Comparison of ENCODE assay signal across 8 cellular contexts in genomic region chr18:70454705-70455322, GRCh38.
DNase-seq lines count a peak whose midpoint lies in the region; ATAC-seq and TF ChIP-seq lines count a peak whose summit lies in the region.

No MANE protein-coding gene starts in this region.

- H3K9me3 Mint-ChIP-seq in mesothelial cell of epicardium = no peaks in the 10 kb centered on the region

- TF ChIP-seq CTCF in AG04449 (IDR thresholded peaks at IDR 0.05; ENCODE audit: insufficient read depth, low read length, missing control alignments) (peak; percentile 69), RWPE2 (IDR thresholded peaks at IDR 0.05; ENCODE audit: poor library complexity, severe bottlenecking) (peak; percentile 90), dorsolateral prefrontal cortex (IDR thresholded peaks at IDR 0.05 in 54 of 56, conservative IDR thresholded peaks at IDR 0.05 in 2 of 56; ENCODE audit: low read depth in 1 of 56, partially characterized antibody in 56 of 56) (peak; percentile 64 to 93 (median 86)), mesothelial cell of epicardium (IDR thresholded peaks at IDR 0.05; ENCODE audit: unreplicated experiment) (peak; percentile 85)

- no peak overlapping the region for H3K4me3 Mint-ChIP-seq in mesothelial cell of epicardium

- CTCF ChIA-PET in AG04449 (lab: Yijun Ruan, JAX) = interaction anchor here (0.7 to 14.3 kb wide), 30 partner anchors 8 to 1609 kb away, joined by 3 to 432 read pairs (median 7); partner anchors contain the start of gene RTTN

- DNase-seq in AG04449 (ENCODE audit: low read depth, low spot score) (peak; percentile 24), GDM1 (lab: John Stamatoyannopoulos, UW) (peak; percentile 30), H7 (peak; percentile 32), LoVo (ENCODE audit: low spot score) (peak; percentile 66), RWPE2 (ENCODE audit: low spot score) (no peak), dorsolateral prefrontal cortex (peak in 2 of 10 donors; percentile 45 to 63), mesothelial cell of epicardium (ENCODE audit: low spot score in 2 of 2, unreplicated experiment in 2 of 2) (no peak), HuH-7 (ENCODE audit: low spot score) (no peak)

- H3K4me1 Mint-ChIP-seq in mesothelial cell of epicardium = peaks cover 4% of the 10 kb centered on the region

- intact Hi-C loops in dorsolateral prefrontal cortex (cut with DNase I) = loop anchor here (2.0 to 5.0 kb wide), 2 partner anchors 258 to 260 kb away; no protein-coding TSS in a partner anchor

- H3K4me1 ChIP-seq in RWPE2 (ENCODE audit: insufficient read depth, poor library complexity, severe bottlenecking) = no peaks in the 10 kb centered on the region

- H3K36me3 ChIP-seq in H7 (replicated peaks; ENCODE audit: control insufficient read depth, insufficient read depth, low read length) (no peaks in the 10 kb centered on the region), RWPE2 (ENCODE audit: low read depth) (no peaks in the 10 kb centered on the region)

- H3K36me3 Mint-ChIP-seq in mesothelial cell of epicardium = no peaks in the 10 kb centered on the region

- H3K9me3 ChIP-seq in RWPE2 (ENCODE audit: severe bottlenecking) = peaks cover 2% of the 10 kb centered on the region

- POLR2A ChIA-PET in AG04449 (lab: Yijun Ruan, JAX) = no interaction called here

- H3K27me3 ChIP-seq in H7 (ENCODE audit: control insufficient read depth, insufficient read depth, low read length) = no peaks in the 10 kb centered on the region
- no peaks in the 10 kb centered on the region for H3K27me3 ChIP-seq in RWPE2 (ENCODE audit: insufficient read depth, poor library complexity, severe bottlenecking)
- H3K27me3 ChIP-seq in dorsolateral prefrontal cortex = peaks cover 0 to 4% (median 0%) of the 10 kb centered on the region in 45 donors

- H3K27ac Mint-ChIP-seq in mesothelial cell of epicardium = no peak overlapping the region

- H3K27ac ChIP-seq in RWPE2 (ENCODE audit: poor library complexity, severe bottlenecking) (no peak overlapping the region), dorsolateral prefrontal cortex (no peak overlapping the region)

- H3K4me3 ChIP-seq in AG04449 (ENCODE audit: low read depth, low read length) (no peak overlapping the region), H7 (ENCODE audit: insufficient read depth, low read depth, low read length) (no peak overlapping the region), RWPE2 (ENCODE audit: severe bottlenecking) (no peak overlapping the region), dorsolateral prefrontal cortex (no peak overlapping the region)

- peak; percentile 64; the same call in 2 of the 3 replicates for ATAC-seq in RWPE2 (ENCODE audit: low read depth)

- peaks cover 14% of the 10 kb centered on the region for H3K27me3 Mint-ChIP-seq in mesothelial cell of epicardium (ENCODE audit: low read depth)

Comparison
In these comparisons a context has a peak if more than half of its experiments do, and no peak if none do; other contexts are left out.
1. DNase-seq: peak in AG04449 (single experiment), GDM1 (single experiment), H7 (single experiment) and LoVo (single experiment); none in RWPE2 (single experiment), mesothelial cell of epicardium (0 of 2) and HuH-7 (single experiment).
2. Peak in every context shown above with its lines, with median percentiles within 50 percentile points of each other: CTCF ChIP-seq.